Comparison of ENCODE assay signal across 2 cellular contexts in the genomic region with DNA sequence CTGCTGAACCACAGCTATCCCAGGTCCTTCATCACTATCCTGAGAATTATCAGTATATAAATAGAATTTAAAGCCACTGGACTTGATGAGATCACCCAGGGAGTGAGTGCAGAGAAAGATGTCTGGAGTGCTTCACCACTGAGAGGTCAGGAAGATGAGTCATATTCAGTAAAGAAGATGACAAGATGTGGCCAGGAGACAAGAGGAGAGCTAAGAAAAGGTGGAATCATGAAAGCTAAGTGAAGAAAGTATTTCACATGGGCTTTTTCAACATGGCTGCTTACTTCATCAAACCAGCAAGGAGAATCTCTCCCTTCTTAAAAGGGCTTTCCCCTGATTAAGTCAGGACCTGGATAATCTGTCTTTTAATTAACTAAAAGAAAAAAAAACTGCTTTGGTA.
TF ChIP-seq lines count a peak whose summit lies in the region.

No MANE protein-coding gene starts in this region.

TF ChIP-seq in HCT116, 20 proteins besides CTCF, POLR2A, EP300 and RAD21 (continued from another document):
- TF ChIP-seq, protein P1, sequence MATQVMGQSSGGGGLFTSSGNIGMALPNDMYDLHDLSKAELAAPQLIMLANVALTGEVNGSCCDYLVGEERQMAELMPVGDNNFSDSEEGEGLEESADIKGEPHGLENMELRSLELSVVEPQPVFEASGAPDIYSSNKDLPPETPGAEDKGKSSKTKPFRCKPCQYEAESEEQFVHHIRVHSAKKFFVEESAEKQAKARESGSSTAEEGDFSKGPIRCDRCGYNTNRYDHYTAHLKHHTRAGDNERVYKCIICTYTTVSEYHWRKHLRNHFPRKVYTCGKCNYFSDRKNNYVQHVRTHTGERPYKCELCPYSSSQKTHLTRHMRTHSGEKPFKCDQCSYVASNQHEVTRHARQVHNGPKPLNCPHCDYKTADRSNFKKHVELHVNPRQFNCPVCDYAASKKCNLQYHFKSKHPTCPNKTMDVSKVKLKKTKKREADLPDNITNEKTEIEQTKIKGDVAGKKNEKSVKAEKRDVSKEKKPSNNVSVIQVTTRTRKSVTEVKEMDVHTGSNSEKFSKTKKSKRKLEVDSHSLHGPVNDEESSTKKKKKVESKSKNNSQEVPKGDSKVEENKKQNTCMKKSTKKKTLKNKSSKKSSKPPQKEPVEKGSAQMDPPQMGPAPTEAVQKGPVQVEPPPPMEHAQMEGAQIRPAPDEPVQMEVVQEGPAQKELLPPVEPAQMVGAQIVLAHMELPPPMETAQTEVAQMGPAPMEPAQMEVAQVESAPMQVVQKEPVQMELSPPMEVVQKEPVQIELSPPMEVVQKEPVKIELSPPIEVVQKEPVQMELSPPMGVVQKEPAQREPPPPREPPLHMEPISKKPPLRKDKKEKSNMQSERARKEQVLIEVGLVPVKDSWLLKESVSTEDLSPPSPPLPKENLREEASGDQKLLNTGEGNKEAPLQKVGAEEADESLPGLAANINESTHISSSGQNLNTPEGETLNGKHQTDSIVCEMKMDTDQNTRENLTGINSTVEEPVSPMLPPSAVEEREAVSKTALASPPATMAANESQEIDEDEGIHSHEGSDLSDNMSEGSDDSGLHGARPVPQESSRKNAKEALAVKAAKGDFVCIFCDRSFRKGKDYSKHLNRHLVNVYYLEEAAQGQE (IDR thresholded peaks at IDR 0.05; ENCODE audit: low read depth): no peak
- no peak for TF ChIP-seq EZH2 (IDR thresholded peaks at IDR 0.05)
- no peak for TF ChIP-seq POLR2AphosphoS5 (IDR thresholded peaks at IDR 0.05; ENCODE audit: low read depth, low read length)
- TF ChIP-seq ELF1 (IDR thresholded peaks at IDR 0.05; ENCODE audit: borderline replicate concordance, low read depth): no peak
- peak; percentile 43; the same call in 1 of the 2 replicates for TF ChIP-seq FOSL1 (IDR thresholded peaks at IDR 0.05; ENCODE audit: low read depth)
- TF ChIP-seq, protein P2, sequence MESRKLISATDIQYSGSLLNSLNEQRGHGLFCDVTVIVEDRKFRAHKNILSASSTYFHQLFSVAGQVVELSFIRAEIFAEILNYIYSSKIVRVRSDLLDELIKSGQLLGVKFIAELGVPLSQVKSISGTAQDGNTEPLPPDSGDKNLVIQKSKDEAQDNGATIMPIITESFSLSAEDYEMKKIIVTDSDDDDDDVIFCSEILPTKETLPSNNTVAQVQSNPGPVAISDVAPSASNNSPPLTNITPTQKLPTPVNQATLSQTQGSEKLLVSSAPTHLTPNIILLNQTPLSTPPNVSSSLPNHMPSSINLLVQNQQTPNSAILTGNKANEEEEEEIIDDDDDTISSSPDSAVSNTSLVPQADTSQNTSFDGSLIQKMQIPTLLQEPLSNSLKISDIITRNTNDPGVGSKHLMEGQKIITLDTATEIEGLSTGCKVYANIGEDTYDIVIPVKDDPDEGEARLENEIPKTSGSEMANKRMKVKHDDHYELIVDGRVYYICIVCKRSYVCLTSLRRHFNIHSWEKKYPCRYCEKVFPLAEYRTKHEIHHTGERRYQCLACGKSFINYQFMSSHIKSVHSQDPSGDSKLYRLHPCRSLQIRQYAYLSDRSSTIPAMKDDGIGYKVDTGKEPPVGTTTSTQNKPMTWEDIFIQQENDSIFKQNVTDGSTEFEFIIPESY (IDR thresholded peaks at IDR 0.05; ENCODE audit: extremely low read depth, insufficient replicate concordance, low read length): no peak
- no peak for TF ChIP-seq CBX3 (IDR thresholded peaks at IDR 0.05; ENCODE audit: low read depth)
- no peak for TF ChIP-seq TCF7L2 (IDR thresholded peaks at IDR 0.05; ENCODE audit: borderline replicate concordance, extremely low read depth, insufficient read depth, insufficient read length)
TF ChIP-seq in HCT116: peak in this region for 2.

TF ChIP-seq in SK-N-SH, 30 proteins besides CTCF, POLR2A, EP300 and RAD21 (continued from another document):
- TF ChIP-seq, protein P2 (IDR thresholded peaks at IDR 0.05; ENCODE audit: borderline replicate concordance, low read depth): peak; percentile 86
- TF ChIP-seq GABPA (IDR thresholded peaks at IDR 0.05; ENCODE audit: low read depth): 0 out of 2 replicates have a peak, but pooled peaks have one; percentile 26
- TF ChIP-seq, protein P3, sequence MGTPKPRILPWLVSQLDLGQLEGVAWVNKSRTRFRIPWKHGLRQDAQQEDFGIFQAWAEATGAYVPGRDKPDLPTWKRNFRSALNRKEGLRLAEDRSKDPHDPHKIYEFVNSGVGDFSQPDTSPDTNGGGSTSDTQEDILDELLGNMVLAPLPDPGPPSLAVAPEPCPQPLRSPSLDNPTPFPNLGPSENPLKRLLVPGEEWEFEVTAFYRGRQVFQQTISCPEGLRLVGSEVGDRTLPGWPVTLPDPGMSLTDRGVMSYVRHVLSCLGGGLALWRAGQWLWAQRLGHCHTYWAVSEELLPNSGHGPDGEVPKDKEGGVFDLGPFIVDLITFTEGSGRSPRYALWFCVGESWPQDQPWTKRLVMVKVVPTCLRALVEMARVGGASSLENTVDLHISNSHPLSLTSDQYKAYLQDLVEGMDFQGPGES (IDR thresholded peaks at IDR 0.05; ENCODE audit: low read depth, low read length): no peak
- no peak for TF ChIP-seq NRF1 (IDR thresholded peaks at IDR 0.05; ENCODE audit: low read depth, low read length)
- TF ChIP-seq SMC3 (IDR thresholded peaks at IDR 0.05; ENCODE audit: low read depth, low read length): no peak
- TF ChIP-seq FOXM1 (IDR thresholded peaks at IDR 0.05; ENCODE audit: low read depth): peak; percentile 44; the same call in 1 of the 2 replicates
- TF ChIP-seq, protein P4, sequence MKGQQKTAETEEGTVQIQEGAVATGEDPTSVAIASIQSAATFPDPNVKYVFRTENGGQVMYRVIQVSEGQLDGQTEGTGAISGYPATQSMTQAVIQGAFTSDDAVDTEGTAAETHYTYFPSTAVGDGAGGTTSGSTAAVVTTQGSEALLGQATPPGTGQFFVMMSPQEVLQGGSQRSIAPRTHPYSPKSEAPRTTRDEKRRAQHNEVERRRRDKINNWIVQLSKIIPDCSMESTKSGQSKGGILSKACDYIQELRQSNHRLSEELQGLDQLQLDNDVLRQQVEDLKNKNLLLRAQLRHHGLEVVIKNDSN (IDR thresholded peaks at IDR 0.05; ENCODE audit: borderline replicate concordance, low read depth): peak; percentile 53
- TF ChIP-seq, protein P1 (IDR thresholded peaks at IDR 0.05; ENCODE audit: low read depth, low read length): peak; percentile 77
- peak; percentile 100 for TF ChIP-seq JUND (IDR thresholded peaks at IDR 0.05)
- TF ChIP-seq EZH2phosphoT487 (IDR thresholded peaks at IDR 0.05; ENCODE audit: borderline replicate concordance, low read depth): no peak
- peak; percentile 93; the same call in 1 of the 2 replicates for TF ChIP-seq RXRA (IDR thresholded peaks at IDR 0.05; ENCODE audit: borderline replicate concordance, low read depth)
- TF ChIP-seq TEAD4 (IDR thresholded peaks at IDR 0.05; ENCODE audit: borderline replicate concordance, insufficient read depth): peak; percentile 95
- no peak for TF ChIP-seq FOXJ3 (CRISPR knock-in tag; IDR thresholded peaks at IDR 0.05)
- TF ChIP-seq, protein P5, sequence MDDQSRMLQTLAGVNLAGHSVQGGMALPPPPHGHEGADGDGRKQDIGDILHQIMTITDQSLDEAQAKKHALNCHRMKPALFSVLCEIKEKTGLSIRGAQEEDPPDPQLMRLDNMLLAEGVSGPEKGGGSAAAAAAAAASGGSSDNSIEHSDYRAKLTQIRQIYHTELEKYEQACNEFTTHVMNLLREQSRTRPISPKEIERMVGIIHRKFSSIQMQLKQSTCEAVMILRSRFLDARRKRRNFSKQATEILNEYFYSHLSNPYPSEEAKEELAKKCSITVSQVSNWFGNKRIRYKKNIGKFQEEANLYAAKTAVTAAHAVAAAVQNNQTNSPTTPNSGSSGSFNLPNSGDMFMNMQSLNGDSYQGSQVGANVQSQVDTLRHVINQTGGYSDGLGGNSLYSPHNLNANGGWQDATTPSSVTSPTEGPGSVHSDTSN (IDR thresholded peaks at IDR 0.05): peak; percentile 97
- peak; percentile 85 for TF ChIP-seq NFIC (IDR thresholded peaks at IDR 0.05; ENCODE audit: borderline replicate concordance)
